In genomic region chr22:17110791-17111550, GRCh38 we compare ENCODE assay signal across 27 cellular contexts. TPM values are rescaled to one million over a fixed set of nuclear protein-coding genes. Genes with fewer than 3 reads are reported as not detected.
DNase-seq lines count a peak whose midpoint lies in the region; ATAC-seq lines count a peak whose summit lies in the region.
"Had no signal": no experiment of that assay in that cellular context is flagged by ENCODE, and none has a peak within 500 bp of the region (broad histone marks: within the 10 kb centered on the region; RNA-seq: fewer than 3 reads in every experiment).

No MANE protein-coding gene starts in this region.

- no peak for DNase-seq in activated naive CD8-positive, alpha-beta T cell treated with anti-CD3 and anti-CD28 coated beads, Interleukin-2, amount 50 U/mL, for 24 hours
- peak; percentile 42 for DNase-seq in H7
- no peak for DNase-seq in stimulated activated effector memory CD8-positive, alpha-beta T cell treated with anti-CD3 and anti-CD28 coated beads, Interleukin-12 subunit alpha, Interleukin-12 subunit beta, amount 100 ng/mL, for 72 hours (ENCODE audit: low spot score in 2 of 2)
- DNase-seq in RKO (ENCODE audit: low spot score) = no peak
- no peak for DNase-seq in LoVo (ENCODE audit: low spot score)
- DNase-seq: activated CD4-positive, alpha-beta T cell treated with anti-CD3 and anti-CD28 coated beads for 4 hours; activated gamma-delta T cell; activated T-cell treated with anti-CD3 and anti-CD28 coated beads, Interleukin-2, amount 50 U/mL, for 1 hour; anterior cingulate cortex; DND-41; effector CD4-positive, alpha-beta T cell; GF-D8; NCI-H1105; NCI-H1930; NCI-H2171 treated with DMSO at 0.1 percent for 48 hours; NCI-H510A treated with DMSO at 0.1 percent for 48 hours; occipital lobe; stimulated activated CD4-positive, alpha-beta T cell treated with anti-CD3 and anti-CD28 coated beads, Interleukin-15, amount 100 ng/mL, for 24 hours; transverse colon had no signal

- H3K27me3 ChIP-seq in H7 (ENCODE audit: control insufficient read depth, insufficient read depth, low read length) = no peaks in the 10 kb centered on the region
- H3K27me3 ChIP-seq: breast epithelium, gastroesophageal sphincter, transverse colon had no signal

- intact Hi-C loops in dendritic cell treated with granulocyte-macrophage colony-stimulating factor and Interleukin-4, amounts not matched to agents 40 ng/mL and 50 ng/mL, for 4 days (cut with micrococcal nuclease) = no loop called here

- no peak overlapping the region for H3K4me3 Mint-ChIP-seq in activated naive CD8-positive, alpha-beta T cell
- no peak overlapping the region for H3K4me3 Mint-ChIP-seq in activated naive CD8-positive, alpha-beta T cell treated with anti-CD3 and anti-CD28 coated beads, Interleukin-2, amount 50 U/mL, for 24 hours
- no peak overlapping the region for H3K4me3 Mint-ChIP-seq in dendritic cell treated with granulocyte-macrophage colony-stimulating factor and Interleukin-4, amounts not matched to agents 40 ng/mL and 50 ng/mL, for 4 days
- no peak overlapping the region for H3K4me3 Mint-ChIP-seq in stimulated activated effector memory CD8-positive, alpha-beta T cell treated with anti-CD3 and anti-CD28 coated beads, Interleukin-12 subunit alpha, Interleukin-12 subunit beta, amount 100 ng/mL, for 72 hours
- H3K4me3 Mint-ChIP-seq: GM23338; stimulated activated memory B cell treated with anti-CD40 and anti-IgM and Interleukin-4, amounts not matched to agents 10 μg/mL and 1 μg/mL and 100 μg/mL, for 72 hours had no signal

- H3K36me3 ChIP-seq in H7 (replicated peaks; ENCODE audit: control insufficient read depth, insufficient read depth, low read length) = no peaks in the 10 kb centered on the region
- H3K36me3 ChIP-seq: breast epithelium had no signal

- H3K4me1 Mint-ChIP-seq in activated naive CD8-positive, alpha-beta T cell (ENCODE audit: low read depth) = peaks cover 67% of the 10 kb centered on the region
- H3K4me1 Mint-ChIP-seq in activated naive CD8-positive, alpha-beta T cell treated with anti-CD3 and anti-CD28 coated beads, Interleukin-2, amount 50 U/mL, for 24 hours = peaks cover 40% of the 10 kb centered on the region
- peaks cover 92% of the 10 kb centered on the region for H3K4me1 Mint-ChIP-seq in dendritic cell treated with granulocyte-macrophage colony-stimulating factor and Interleukin-4, amounts not matched to agents 40 ng/mL and 50 ng/mL, for 4 days (ENCODE audit: low read depth)
- peaks cover 36% of the 10 kb centered on the region for H3K4me1 Mint-ChIP-seq in stimulated activated effector memory CD8-positive, alpha-beta T cell treated with anti-CD3 and anti-CD28 coated beads, Interleukin-12 subunit alpha, Interleukin-12 subunit beta, amount 100 ng/mL, for 72 hours

- no peak for ATAC-seq in activated naive CD8-positive, alpha-beta T cell treated with anti-CD3 and anti-CD28 coated beads, Interleukin-2, amount 50 U/mL, for 24 hours
- ATAC-seq in stimulated activated effector memory CD8-positive, alpha-beta T cell treated with anti-CD3 and anti-CD28 coated beads, Interleukin-12 subunit alpha, Interleukin-12 subunit beta, amount 100 ng/mL, for 72 hours = no peak
- ATAC-seq: gastroesophageal sphincter; GM23338; stimulated activated memory B cell treated with anti-CD40 and anti-IgM and Interleukin-4, amounts not matched to agents 10 μg/mL and 1 μg/mL and 100 μg/mL, for 72 hours had no signal

- peak overlapping the region; percentile 54 for H3K27ac Mint-ChIP-seq in activated naive CD8-positive, alpha-beta T cell
- no peak overlapping the region for H3K27ac Mint-ChIP-seq in activated naive CD8-positive, alpha-beta T cell treated with anti-CD3 and anti-CD28 coated beads, Interleukin-2, amount 50 U/mL, for 24 hours
- peak overlapping the region; percentile 26 for H3K27ac Mint-ChIP-seq in dendritic cell treated with granulocyte-macrophage colony-stimulating factor and Interleukin-4, amounts not matched to agents 40 ng/mL and 50 ng/mL, for 4 days
- peak overlapping the region; percentile 85 for H3K27ac Mint-ChIP-seq in stimulated activated effector memory CD8-positive, alpha-beta T cell treated with anti-CD3 and anti-CD28 coated beads, Interleukin-12 subunit alpha, Interleukin-12 subunit beta, amount 100 ng/mL, for 72 hours
- H3K27ac Mint-ChIP-seq: GM23338; stimulated activated memory B cell treated with anti-CD40 and anti-IgM and Interleukin-4, amounts not matched to agents 10 μg/mL and 1 μg/mL and 100 μg/mL, for 72 hours had no signal

- H3K4me3 ChIP-seq in H7 (ENCODE audit: insufficient read depth, low read depth, low read length) = no peak overlapping the region
- H3K4me3 ChIP-seq: breast epithelium, gastroesophageal sphincter, GM23338, K562, SK-N-MC, transverse colon had no signal

- peaks cover 6% of the 10 kb centered on the region for H3K36me3 Mint-ChIP-seq in activated naive CD8-positive, alpha-beta T cell
- peaks cover 21% of the 10 kb centered on the region for H3K36me3 Mint-ChIP-seq in activated naive CD8-positive, alpha-beta T cell treated with anti-CD3 and anti-CD28 coated beads, Interleukin-2, amount 50 U/mL, for 24 hours (ENCODE audit: low read depth)
- H3K36me3 Mint-ChIP-seq in dendritic cell treated with granulocyte-macrophage colony-stimulating factor and Interleukin-4, amounts not matched to agents 40 ng/mL and 50 ng/mL, for 4 days (ENCODE audit: low read depth) = peaks cover 76% of the 10 kb centered on the region
- peaks cover 44% of the 10 kb centered on the region for H3K36me3 Mint-ChIP-seq in stimulated activated effector memory CD8-positive, alpha-beta T cell treated with anti-CD3 and anti-CD28 coated beads, Interleukin-12 subunit alpha, Interleukin-12 subunit beta, amount 100 ng/mL, for 72 hours

- no peaks in the 10 kb centered on the region for H3K27me3 Mint-ChIP-seq in activated naive CD8-positive, alpha-beta T cell
- no peaks in the 10 kb centered on the region for H3K27me3 Mint-ChIP-seq in activated naive CD8-positive, alpha-beta T cell treated with anti-CD3 and anti-CD28 coated beads, Interleukin-2, amount 50 U/mL, for 24 hours
- H3K27me3 Mint-ChIP-seq in dendritic cell treated with granulocyte-macrophage colony-stimulating factor and Interleukin-4, amounts not matched to agents 40 ng/mL and 50 ng/mL, for 4 days = no peaks in the 10 kb centered on the region

- no peaks in the 10 kb centered on the region for H3K9me3 Mint-ChIP-seq in activated naive CD8-positive, alpha-beta T cell (ENCODE audit: low read depth)
- no peaks in the 10 kb centered on the region for H3K9me3 Mint-ChIP-seq in activated naive CD8-positive, alpha-beta T cell treated with anti-CD3 and anti-CD28 coated beads, Interleukin-2, amount 50 U/mL, for 24 hours
- H3K9me3 Mint-ChIP-seq in dendritic cell treated with granulocyte-macrophage colony-stimulating factor and Interleukin-4, amounts not matched to agents 40 ng/mL and 50 ng/mL, for 4 days = no peaks in the 10 kb centered on the region
- no peaks in the 10 kb centered on the region for H3K9me3 Mint-ChIP-seq in stimulated activated effector memory CD8-positive, alpha-beta T cell treated with anti-CD3 and anti-CD28 coated beads, Interleukin-12 subunit alpha, Interleukin-12 subunit beta, amount 100 ng/mL, for 72 hours
- H3K9me3 Mint-ChIP-seq: GM23338; stimulated activated memory B cell treated with anti-CD40 and anti-IgM and Interleukin-4, amounts not matched to agents 10 μg/mL and 1 μg/mL and 100 μg/mL, for 72 hours had no signal

RNA-seq across cellular contexts. Expression of gene TMEM121B, which starts 10.2 kb away (rescaled TPM):
- total RNA-seq in H7 (2014; rRNA removed; shearing (Covaris generic)) = 2.2 and 2.3 TPM in 2 replicates

RNA-seq across cellular contexts. Expression of gene IL17RA, which starts 26.2 kb away (rescaled TPM):
- 3.6 and 4.3 TPM in 2 replicates for total RNA-seq in H7 (2014; rRNA removed; shearing (Covaris generic))

RNA-seq across cellular contexts. Expression of gene HDHD5, which starts 48.1 kb away (rescaled TPM):
- total RNA-seq in H7 (2014; rRNA removed; shearing (Covaris generic)) = 127 and 142 TPM in 2 replicates
